Comparison of ENCODE assay signal across 9 cellular contexts in genomic region chr6:29071831-29072723, GRCh38. TPM values are rescaled to one million over a fixed set of nuclear protein-coding genes. Genes with fewer than 3 reads are reported as not detected.
DNase-seq lines count a peak whose midpoint lies in the region; ATAC-seq, FAIRE-seq and TF ChIP-seq lines count a peak whose summit lies in the region.
"Had no signal": no experiment of that assay in that cellular context is flagged by ENCODE, and none has a peak within 500 bp of the region (broad histone marks: within the 10 kb centered on the region; RNA-seq: fewer than 3 reads in every experiment).

No MANE protein-coding gene starts in this region.

- DNase-seq in HCEC 1CT: peak; percentile 12
- DNase-seq in OCI-M1 (lab: John Stamatoyannopoulos, UW): peak; percentile 66
- DNase-seq in epithelial cell of proximal tubule (ENCODE audit: low read depth): no peak
- peak; percentile 17 for DNase-seq in small intestine
- no peak for DNase-seq in dorsolateral prefrontal cortex
- DNase-seq in activated T-cell treated with anti-CD3 and anti-CD28 coated beads for 4 hours: no peak
- DNase-seq: naive thymus-derived CD8-positive, alpha-beta T cell had no signal

- no peak overlapping the region for H3K4me2 ChIP-seq in DOHH2 (ENCODE audit: low read length)

- TF ChIP-seq CTCF in DOHH2 (IDR thresholded peaks at IDR 0.05; ENCODE audit: low read depth, low read length, poor library complexity, severe bottlenecking) (peak; percentile 52), epithelial cell of proximal tubule (conservative IDR thresholded peaks at IDR 0.05; ENCODE audit: low read depth, low read length) (peak; percentile 75), dorsolateral prefrontal cortex (IDR thresholded peaks at IDR 0.05 in 54 of 56, conservative IDR thresholded peaks at IDR 0.05 in 2 of 56; ENCODE audit: low read depth in 1 of 56, partially characterized antibody in 56 of 56) (peak in 9 of 56 donors; percentile 9 to 33 (median 25))

- intact Hi-C loops in dorsolateral prefrontal cortex (cut with DNase I): no loop called here

- FAIRE-seq in small intestine (lab: Jason Lieb, UNC): no peak

- H3K36me3 ChIP-seq in DOHH2 (ENCODE audit: control insufficient read depth, low read length): no peaks in the 10 kb centered on the region
- no peaks in the 10 kb centered on the region for H3K36me3 ChIP-seq in small intestine (ENCODE audit: control insufficient read depth in 2 of 2, insufficient read depth in 2 of 2, low read length in 2 of 2)

- H3K9me3 ChIP-seq in DOHH2 (ENCODE audit: control insufficient read depth, insufficient read depth, low read length) (no peaks in the 10 kb centered on the region), small intestine (ENCODE audit: control insufficient read depth, low read depth) (no peaks in the 10 kb centered on the region)

- peaks cover 6% of the 10 kb centered on the region for H3K27me3 ChIP-seq in DOHH2 (ENCODE audit: control insufficient read depth, low read length)
- peaks cover 0 to 2% of the 10 kb centered on the region in 2 donors for H3K27me3 ChIP-seq in small intestine (ENCODE audit: control insufficient read depth in 2 of 2, insufficient read depth in 2 of 2, low read length in 2 of 2)
- H3K27me3 ChIP-seq in dorsolateral prefrontal cortex: peaks cover 0 to 26% (median 0%) of the 10 kb centered on the region in 45 donors

- H3K27ac ChIP-seq in DOHH2 (ENCODE audit: low read depth, low read length) (no peak overlapping the region), small intestine (ENCODE audit: low read depth in 1 of 2, low read length in 1 of 2) (no peak overlapping the region), dorsolateral prefrontal cortex (no peak overlapping the region)

- no peaks in the 10 kb centered on the region for H4K20me1 ChIP-seq in DOHH2 (ENCODE audit: control insufficient read depth, insufficient read depth, low read depth, low read length)

- no peak for ATAC-seq in HG03108 (IDR thresholded peaks at IDR 0.05; ENCODE audit: unreplicated experiment)

- H3F3A ChIP-seq in DOHH2 (ENCODE audit: control insufficient read depth, insufficient read depth): no peaks in the 10 kb centered on the region

- H3K4me3 ChIP-seq in DOHH2 (ENCODE audit: low read length) (no peak overlapping the region), epithelial cell of proximal tubule (ENCODE audit: low read depth, low read length) (no peak overlapping the region), small intestine (ENCODE audit: low read depth in 1 of 2, low read length in 2 of 2) (no peak overlapping the region), dorsolateral prefrontal cortex (no peak overlapping the region)

- no peaks in the 10 kb centered on the region for H3K9me2 ChIP-seq in DOHH2 (replicated peaks; ENCODE audit: control insufficient read depth, low read length)

- no peaks in the 10 kb centered on the region for H3K4me1 ChIP-seq in DOHH2 (ENCODE audit: control insufficient read depth, low read length)
- no peaks in the 10 kb centered on the region for H3K4me1 ChIP-seq in small intestine (ENCODE audit: control insufficient read depth in 2 of 2, insufficient read depth in 1 of 2, low read depth in 1 of 2, low read length in 1 of 2)

- no peaks in the 10 kb centered on the region for H3K79me2 ChIP-seq in DOHH2 (ENCODE audit: control insufficient read depth, low read length)

- WGBS in small intestine, 3 donors: 31 to 35% (median 33%) methylated on average over 9 of the region's 9 CpGs

RNA-seq across cellular contexts. Expression of gene OR2B3, which starts 15.0 kb away (rescaled TPM):
- not detected in 2 replicates for total RNA-seq in epithelial cell of proximal tubule
- polyA plus RNA-seq in small intestine: not detected
- total RNA-seq in dorsolateral prefrontal cortex: not detected
- total RNA-seq: naive thymus-derived CD8-positive, alpha-beta T cell had no signal
- polyA plus RNA-seq: naive thymus-derived CD8-positive, alpha-beta T cell had no signal

RNA-seq across cellular contexts. Expression of gene OR2W1, which starts 27.1 kb away (rescaled TPM):
- not detected in 2 replicates for total RNA-seq in epithelial cell of proximal tubule
- polyA plus RNA-seq in small intestine: not detected
- not detected for total RNA-seq in dorsolateral prefrontal cortex
- total RNA-seq: naive thymus-derived CD8-positive, alpha-beta T cell had no signal
- polyA plus RNA-seq: naive thymus-derived CD8-positive, alpha-beta T cell had no signal

RNA-seq across cellular contexts. Expression of gene OR2J1, which starts 27.2 kb away (rescaled TPM):
- total RNA-seq in epithelial cell of proximal tubule: not detected in 2 replicates
- polyA plus RNA-seq in small intestine: not detected
- not detected for total RNA-seq in dorsolateral prefrontal cortex
- total RNA-seq: naive thymus-derived CD8-positive, alpha-beta T cell had no signal
- polyA plus RNA-seq: naive thymus-derived CD8-positive, alpha-beta T cell had no signal

RNA-seq across cellular contexts. Expression of gene OR2J3, which starts 35.8 kb away (rescaled TPM):
- not detected in 2 replicates for total RNA-seq in epithelial cell of proximal tubule
- polyA plus RNA-seq in small intestine: not detected
- total RNA-seq in dorsolateral prefrontal cortex: not detected
- total RNA-seq: naive thymus-derived CD8-positive, alpha-beta T cell had no signal
- polyA plus RNA-seq: naive thymus-derived CD8-positive, alpha-beta T cell had no signal

Comparison
In these comparisons a context has a peak if more than half of its experiments do, and no peak if none do; other contexts are left out.
1. DNase-seq: peak in HCEC 1CT (single experiment), OCI-M1 (single experiment) and small intestine (single experiment); none in epithelial cell of proximal tubule (single experiment), dorsolateral prefrontal cortex (0 of 10) and activated T-cell treated with anti-CD3 and anti-CD28 coated beads for 4 hours (single experiment).